In the genomic region with DNA sequence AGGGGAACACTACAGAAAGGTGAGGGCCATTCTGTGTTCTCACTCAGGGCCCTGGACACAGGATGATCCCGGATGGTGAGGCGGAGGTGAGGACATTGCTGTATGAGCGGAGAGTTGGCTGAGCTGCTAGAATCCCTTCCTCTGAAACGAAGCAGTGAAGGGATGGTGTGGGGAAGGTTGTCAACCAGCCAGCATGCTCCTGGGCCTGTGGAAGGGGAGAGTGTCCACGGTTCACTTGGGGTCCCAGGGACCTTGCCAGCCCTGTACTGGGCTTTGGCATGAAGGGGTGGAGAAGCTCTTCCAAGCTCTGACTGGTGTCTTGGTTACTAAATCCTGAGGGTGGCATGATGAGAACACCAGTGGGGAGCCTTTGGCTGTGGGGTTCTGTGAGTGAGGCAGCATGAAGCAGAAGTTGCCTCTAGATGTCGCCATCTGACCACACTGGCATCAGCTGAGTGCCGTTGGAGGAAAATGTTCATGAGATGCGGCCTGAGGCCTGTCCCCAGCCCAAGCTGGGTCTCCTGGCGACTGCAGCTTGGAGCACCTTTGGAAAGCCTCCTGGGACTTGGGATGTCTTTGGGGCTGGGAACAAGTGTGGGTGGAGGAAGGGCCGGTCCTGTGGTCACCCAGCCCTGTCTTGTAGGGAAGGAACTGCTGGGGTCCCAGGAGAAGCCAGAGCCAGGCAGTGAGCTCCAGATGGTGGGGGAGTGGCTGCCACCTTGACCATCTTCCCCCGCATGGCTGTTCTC, we compare ENCODE assay signal across 1 cellular context.
TF ChIP-seq lines count a peak whose summit lies in the region.

No MANE protein-coding gene starts in this region.

TF ChIP-seq in H1, 55 proteins besides CTCF, POLR2A, EP300 and RAD21:
- TF ChIP-seq CREB1 (IDR thresholded peaks at IDR 0.05) (no peak), TBP (IDR thresholded peaks at IDR 0.05; ENCODE audit: low read depth, low read length) (0 out of 2 replicates have a peak, but pooled peaks have one; percentile 24)
